Comparison of ENCODE assay signal across 12 cellular contexts in genomic region chr9:130112244-130113151, GRCh38. TPM values are rescaled to one million over a fixed set of nuclear protein-coding genes. Genes with fewer than 3 reads are reported as not detected.
DNase-seq lines count a peak whose midpoint lies in the region; ATAC-seq and TF ChIP-seq lines count a peak whose summit lies in the region.
"Had no signal": no experiment of that assay in that cellular context is flagged by ENCODE, and none has a peak within 500 bp of the region (broad histone marks: within the 10 kb centered on the region; RNA-seq: fewer than 3 reads in every experiment).

No MANE protein-coding gene starts in this region.

- H3K4me1 Mint-ChIP-seq in neural crest cell = peaks cover 4% of the 10 kb centered on the region
- H3K4me1 Mint-ChIP-seq in WTC11 = peaks cover 7% of the 10 kb centered on the region

- DNase-seq in NCI-H1417 (lab: John Stamatoyannopoulos, UW) (peak; percentile 49 to 83 (median 78)), NCI-H1417 treated with DMSO at 0.1 percent for 48 hours (lab: John Stamatoyannopoulos, UW) (no peak), NCI-H187 treated with DMSO at 0.1 percent for 48 hours (lab: John Stamatoyannopoulos, UW) (peak; percentile 30), amniotic epithelial cell (ENCODE audit: low read depth) (peak; percentile 49), neural crest cell (ENCODE audit: low read depth, low spot score) (no peak), WTC11 (ENCODE audit: low spot score) (no peak)
- no peak for DNase-seq in activated effector memory CD4-positive, alpha-beta T cell treated with Interleukin-2 at 50 U/mL for 16 hours
- DNase-seq: CD4-positive, alpha-beta memory T cell; GF-D8; Kasumi-1; occipital lobe had no signal

- peak overlapping the region; percentile 87 for H3K27ac Mint-ChIP-seq in neural crest cell (ENCODE audit: unreplicated experiment)
- no peak overlapping the region for H3K27ac Mint-ChIP-seq in WTC11

- POLR2A ChIA-PET in WTC11 (lab: Charles Lee) = no interaction called here

- peaks cover 3% of the 10 kb centered on the region for H3K36me3 Mint-ChIP-seq in neural crest cell (ENCODE audit: low read depth)
- peaks cover 17% of the 10 kb centered on the region for H3K36me3 Mint-ChIP-seq in WTC11

- H3K27me3 Mint-ChIP-seq in neural crest cell (ENCODE audit: low read depth) (no peaks in the 10 kb centered on the region), WTC11 (ENCODE audit: low read depth) (no peaks in the 10 kb centered on the region)
- H3K27me3 Mint-ChIP-seq: CD4-positive, alpha-beta memory T cell had no signal

- H3K9me3 Mint-ChIP-seq in neural crest cell = no peaks in the 10 kb centered on the region
- H3K9me3 Mint-ChIP-seq in WTC11 = no peaks in the 10 kb centered on the region
- H3K9me3 Mint-ChIP-seq: CD4-positive, alpha-beta memory T cell had no signal

- TF ChIP-seq CTCF in neural crest cell (conservative IDR thresholded peaks at IDR 0.05) (no peak), WTC11 (IDR thresholded peaks at IDR 0.05) (no peak)

- H3K4me3 Mint-ChIP-seq in neural crest cell (no peak overlapping the region), WTC11 (no peak overlapping the region)
- H3K4me3 Mint-ChIP-seq: CD4-positive, alpha-beta memory T cell had no signal

- CTCF ChIA-PET in WTC11 (lab: Charles Lee) = interaction anchor here (1.1 to 1.6 kb wide), 2 partner anchors 34 to 124 kb away, joined by 3 to 6 read pairs; no protein-coding TSS in a partner anchor

- no peak for ATAC-seq in WTC11
- no peak for ATAC-seq in HG02588 (IDR thresholded peaks at IDR 0.05; ENCODE audit: unreplicated experiment)

TF ChIP-seq in WTC11, 78 proteins besides CTCF, POLR2A, EP300 and RAD21 (continues in another document):
- TF ChIP-seq USF1 (CRISPR knock-in tag; IDR thresholded peaks at IDR 0.05) (no peak), ZNF121 (CRISPR knock-in tag; IDR thresholded peaks at IDR 0.05) (no peak), ZNF396 (CRISPR knock-in tag; IDR thresholded peaks at IDR 0.05; ENCODE audit: borderline replicate concordance) (no peak), ZNF671 (CRISPR knock-in tag; IDR thresholded peaks at IDR 0.05) (no peak), SOX15 (CRISPR knock-in tag; IDR thresholded peaks at IDR 0.05) (no peak), NR3C1 (CRISPR knock-in tag; conservative IDR thresholded peaks at IDR 0.05; ENCODE audit: low read depth) (no peak), ATF2 (CRISPR knock-in tag; IDR thresholded peaks at IDR 0.05; ENCODE audit: borderline replicate concordance, low read depth) (no peak), MXD4 (CRISPR knock-in tag; IDR thresholded peaks at IDR 0.05; ENCODE audit: borderline replicate concordance) (no peak), FOXK1 (CRISPR knock-in tag; IDR thresholded peaks at IDR 0.05) (no peak), OVOL2 (CRISPR knock-in tag; IDR thresholded peaks at IDR 0.05; ENCODE audit: borderline replicate concordance) (no peak), GRHL2 (CRISPR knock-in tag; IDR thresholded peaks at IDR 0.05; ENCODE audit: insufficient replicate concordance, severe bottlenecking) (no peak)
- TF ChIP-seq, protein P1, sequence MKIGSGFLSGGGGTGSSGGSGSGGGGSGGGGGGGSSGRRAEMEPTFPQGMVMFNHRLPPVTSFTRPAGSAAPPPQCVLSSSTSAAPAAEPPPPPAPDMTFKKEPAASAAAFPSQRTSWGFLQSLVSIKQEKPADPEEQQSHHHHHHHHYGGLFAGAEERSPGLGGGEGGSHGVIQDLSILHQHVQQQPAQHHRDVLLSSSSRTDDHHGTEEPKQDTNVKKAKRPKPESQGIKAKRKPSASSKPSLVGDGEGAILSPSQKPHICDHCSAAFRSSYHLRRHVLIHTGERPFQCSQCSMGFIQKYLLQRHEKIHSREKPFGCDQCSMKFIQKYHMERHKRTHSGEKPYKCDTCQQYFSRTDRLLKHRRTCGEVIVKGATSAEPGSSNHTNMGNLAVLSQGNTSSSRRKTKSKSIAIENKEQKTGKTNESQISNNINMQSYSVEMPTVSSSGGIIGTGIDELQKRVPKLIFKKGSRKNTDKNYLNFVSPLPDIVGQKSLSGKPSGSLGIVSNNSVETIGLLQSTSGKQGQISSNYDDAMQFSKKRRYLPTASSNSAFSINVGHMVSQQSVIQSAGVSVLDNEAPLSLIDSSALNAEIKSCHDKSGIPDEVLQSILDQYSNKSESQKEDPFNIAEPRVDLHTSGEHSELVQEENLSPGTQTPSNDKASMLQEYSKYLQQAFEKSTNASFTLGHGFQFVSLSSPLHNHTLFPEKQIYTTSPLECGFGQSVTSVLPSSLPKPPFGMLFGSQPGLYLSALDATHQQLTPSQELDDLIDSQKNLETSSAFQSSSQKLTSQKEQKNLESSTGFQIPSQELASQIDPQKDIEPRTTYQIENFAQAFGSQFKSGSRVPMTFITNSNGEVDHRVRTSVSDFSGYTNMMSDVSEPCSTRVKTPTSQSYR (CRISPR knock-in tag; IDR thresholded peaks at IDR 0.05) = no peak
- TF ChIP-seq, protein P2, sequence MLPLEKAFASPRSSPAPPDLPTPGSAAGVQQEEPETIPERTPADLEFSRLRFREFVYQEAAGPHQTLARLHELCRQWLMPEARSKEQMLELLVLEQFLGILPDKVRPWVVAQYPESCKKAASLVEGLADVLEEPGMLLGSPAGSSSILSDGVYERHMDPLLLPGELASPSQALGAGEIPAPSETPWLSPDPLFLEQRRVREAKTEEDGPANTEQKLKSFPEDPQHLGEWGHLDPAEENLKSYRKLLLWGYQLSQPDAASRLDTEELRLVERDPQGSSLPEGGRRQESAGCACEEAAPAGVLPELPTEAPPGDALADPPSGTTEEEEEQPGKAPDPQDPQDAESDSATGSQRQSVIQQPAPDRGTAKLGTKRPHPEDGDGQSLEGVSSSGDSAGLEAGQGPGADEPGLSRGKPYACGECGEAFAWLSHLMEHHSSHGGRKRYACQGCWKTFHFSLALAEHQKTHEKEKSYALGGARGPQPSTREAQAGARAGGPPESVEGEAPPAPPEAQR (CRISPR knock-in tag; IDR thresholded peaks at IDR 0.05) = no peak
- TF ChIP-seq, protein P3, sequence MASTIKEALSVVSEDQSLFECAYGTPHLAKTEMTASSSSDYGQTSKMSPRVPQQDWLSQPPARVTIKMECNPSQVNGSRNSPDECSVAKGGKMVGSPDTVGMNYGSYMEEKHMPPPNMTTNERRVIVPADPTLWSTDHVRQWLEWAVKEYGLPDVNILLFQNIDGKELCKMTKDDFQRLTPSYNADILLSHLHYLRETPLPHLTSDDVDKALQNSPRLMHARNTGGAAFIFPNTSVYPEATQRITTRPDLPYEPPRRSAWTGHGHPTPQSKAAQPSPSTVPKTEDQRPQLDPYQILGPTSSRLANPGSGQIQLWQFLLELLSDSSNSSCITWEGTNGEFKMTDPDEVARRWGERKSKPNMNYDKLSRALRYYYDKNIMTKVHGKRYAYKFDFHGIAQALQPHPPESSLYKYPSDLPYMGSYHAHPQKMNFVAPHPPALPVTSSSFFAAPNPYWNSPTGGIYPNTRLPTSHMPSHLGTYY (CRISPR knock-in tag; IDR thresholded peaks at IDR 0.05) = no peak
- TF ChIP-seq, protein P4, sequence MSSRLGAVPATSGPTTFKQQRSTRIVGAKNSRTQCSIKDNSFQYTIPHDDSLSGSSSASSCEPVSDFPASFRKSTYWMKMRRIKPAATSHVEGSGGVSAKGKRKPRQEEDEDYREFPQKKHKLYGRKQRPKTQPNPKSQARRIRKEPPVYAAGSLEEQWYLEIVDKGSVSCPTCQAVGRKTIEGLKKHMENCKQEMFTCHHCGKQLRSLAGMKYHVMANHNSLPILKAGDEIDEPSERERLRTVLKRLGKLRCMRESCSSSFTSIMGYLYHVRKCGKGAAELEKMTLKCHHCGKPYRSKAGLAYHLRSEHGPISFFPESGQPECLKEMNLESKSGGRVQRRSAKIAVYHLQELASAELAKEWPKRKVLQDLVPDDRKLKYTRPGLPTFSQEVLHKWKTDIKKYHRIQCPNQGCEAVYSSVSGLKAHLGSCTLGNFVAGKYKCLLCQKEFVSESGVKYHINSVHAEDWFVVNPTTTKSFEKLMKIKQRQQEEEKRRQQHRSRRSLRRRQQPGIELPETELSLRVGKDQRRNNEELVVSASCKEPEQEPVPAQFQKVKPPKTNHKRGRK (CRISPR knock-in tag; IDR thresholded peaks at IDR 0.05; ENCODE audit: borderline replicate concordance) = no peak

RNA-seq across cellular contexts. Expression of gene GPR107, which starts 58.8 kb away (rescaled TPM):
- total RNA-seq in neural crest cell = 42.8 and 43.8 TPM in 2 replicates
- total RNA-seq in WTC11 (2021) = 33.2 to 36.4 TPM (median 34.7 TPM) in 3 replicates

RNA-seq across cellular contexts. Expression of gene NCS1, which starts 59.7 kb away (rescaled TPM):
- total RNA-seq in neural crest cell = 60.1 and 67.8 TPM in 2 replicates
- 31.8 to 32.6 TPM (median 32.4 TPM) in 3 replicates for total RNA-seq in WTC11 (2021)

Comparison
In these comparisons a context has a peak if more than half of its experiments do, and no peak if none do; other contexts are left out.
1. DNase-seq: peak in NCI-H1417 (3 of 3), NCI-H187 treated with DMSO at 0.1 percent for 48 hours (single experiment) and amniotic epithelial cell (single experiment); none in NCI-H1417 treated with DMSO at 0.1 percent for 48 hours (single experiment), neural crest cell (single experiment), WTC11 (single experiment) and activated effector memory CD4-positive, alpha-beta T cell treated with Interleukin-2 at 50 U/mL for 16 hours (single experiment).